ENCODE assay signal across 1 cellular context in genomic region chr11:28110839-28111235, GRCh38.
TF ChIP-seq lines count a peak whose summit lies in the region.

No MANE protein-coding gene starts in this region.

TF ChIP-seq in SK-N-SH treated with all-trans-retinoic acid at 6 μM for 48 hours, 23 proteins besides CTCF, POLR2A, EP300 and RAD21 (continued from another document):
- TF ChIP-seq TSHZ2 (CRISPR knock-in tag; IDR thresholded peaks at IDR 0.05) (no peak), ZNF565 (CRISPR knock-in tag; conservative IDR thresholded peaks at IDR 0.05; ENCODE audit: low read depth) (no peak), PPARA (CRISPR knock-in tag; IDR thresholded peaks at IDR 0.05; ENCODE audit: borderline replicate concordance) (no peak)
